Comparison of ENCODE assay signal across 8 cellular contexts in the genomic region with DNA sequence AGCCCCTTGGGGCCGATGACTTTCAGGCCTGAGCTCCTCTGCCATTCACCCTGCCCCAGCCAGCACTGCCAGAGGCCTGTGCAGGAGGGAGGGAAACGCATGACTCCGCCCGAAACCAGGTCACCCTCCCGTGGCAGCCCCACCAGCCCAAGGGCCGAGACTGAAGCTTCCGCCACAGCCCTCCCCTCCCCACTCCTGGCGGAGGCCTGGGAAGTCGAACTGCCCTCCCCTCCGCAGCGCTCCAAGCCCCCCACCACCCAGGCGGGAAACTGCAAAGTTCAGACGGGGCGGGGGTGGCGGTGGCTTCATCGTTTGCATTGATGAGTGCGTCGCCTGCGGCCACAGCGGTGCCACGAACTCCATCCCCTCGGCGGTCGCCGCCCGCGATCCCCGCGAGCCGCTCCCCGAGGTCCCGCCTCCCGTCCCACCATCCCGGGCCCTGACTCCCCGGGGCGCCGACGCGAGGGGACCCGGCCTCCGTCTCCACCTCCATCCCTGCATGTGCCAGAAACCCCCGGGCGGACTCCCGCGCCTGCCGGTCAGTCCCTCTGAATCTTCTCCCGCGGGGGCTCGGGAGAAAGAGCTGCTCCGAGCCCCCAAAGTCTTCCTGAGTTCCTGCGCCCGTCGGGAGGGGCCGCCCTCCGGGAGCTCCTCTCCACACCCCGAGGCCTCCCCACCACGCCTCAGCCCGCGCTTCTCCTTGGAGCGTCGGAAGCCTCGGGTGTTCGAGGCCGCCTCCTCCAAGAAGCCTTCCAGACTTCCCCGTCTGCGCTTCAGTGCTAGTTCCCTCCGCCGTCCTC. TPM values are rescaled to one million over a fixed set of nuclear protein-coding genes. Genes with fewer than 3 reads are reported as not detected.
DNase-seq lines count a peak whose midpoint lies in the region; ATAC-seq, FAIRE-seq and TF ChIP-seq lines count a peak whose summit lies in the region.

No MANE protein-coding gene starts in this region.

- no peak overlapping the region for H3K27ac Mint-ChIP-seq in activated CD4-positive, alpha-beta memory T cell treated with anti-CD3 and anti-CD28 coated beads, Interleukin-2, amount 10 ng/mL, durations not matched to agents 7 days and 5 days

- peaks cover 7% of the 10 kb centered on the region for H3K9me3 Mint-ChIP-seq in activated CD4-positive, alpha-beta memory T cell treated with anti-CD3 and anti-CD28 coated beads, Interleukin-2, amount 10 ng/mL, durations not matched to agents 7 days and 5 days

- H3K36me3 Mint-ChIP-seq in activated CD4-positive, alpha-beta memory T cell treated with anti-CD3 and anti-CD28 coated beads, Interleukin-2, amount 10 ng/mL, durations not matched to agents 7 days and 5 days (ENCODE audit: low read depth) = no peaks in the 10 kb centered on the region

- peak overlapping the region; percentile 67 for H3K4me3 Mint-ChIP-seq in activated CD4-positive, alpha-beta memory T cell treated with anti-CD3 and anti-CD28 coated beads, Interleukin-2, amount 10 ng/mL, durations not matched to agents 7 days and 5 days

- H3K9me3 ChIP-seq in A673 (ENCODE audit: low read depth, low read length, poor library complexity, severe bottlenecking) (no peaks in the 10 kb centered on the region), right atrium auricular region (no peaks in the 10 kb centered on the region), small intestine (ENCODE audit: control insufficient read depth, low read depth) (no peaks in the 10 kb centered on the region)

- FAIRE-seq in small intestine (lab: Jason Lieb, UNC) = no peak

- no peak for TF ChIP-seq CTCF in A673 (conservative IDR thresholded peaks at IDR 0.05; ENCODE audit: low read depth, low read length)
- no peak for TF ChIP-seq CTCF in GM13976 (IDR thresholded peaks at IDR 0.05; ENCODE audit: borderline replicate concordance, control extremely low read depth, extremely low read depth, insufficient read depth, missing control alignments)
- TF ChIP-seq CTCF in right atrium auricular region (IDR thresholded peaks at IDR 0.05) = no peak

- CTCF ChIA-PET in A673 (lab: Charles Lee) = interaction anchor here (0.6 to 1.4 kb wide), 6 partner anchors 10 to 420 kb away, joined by 3 to 4 read pairs (median 3); no protein-coding TSS in a partner anchor
- CTCF ChIA-PET in activated CD4-positive, alpha-beta memory T cell treated with anti-CD3 and anti-CD28 coated beads, Interleukin-2, amount 10 ng/mL, durations not matched to agents 7 days and 5 days (lab: Charles Lee) = interaction anchor here (0.8 to 4.9 kb wide), 15 partner anchors 8 to 273 kb away, joined by 3 to 58 read pairs (median 3); partner anchors contain the start of gene SENP5

- H3K27ac ChIP-seq in A673 (ENCODE audit: low read depth, low read length, poor library complexity, severe bottlenecking) (peak overlapping the region; percentile 50), right atrium auricular region (peak overlapping the region; percentile 87 to 94), small intestine (ENCODE audit: low read depth in 1 of 2, low read length in 1 of 2) (peak overlapping the region in 1 of 2 donors; percentile 21)

- peak overlapping the region; percentile 69 for H3K4me3 ChIP-seq in A673 (ENCODE audit: low read depth, low read length, poor library complexity, severe bottlenecking)
- peak overlapping the region; percentile 42 to 61 for H3K4me3 ChIP-seq in right atrium auricular region
- H3K4me3 ChIP-seq in small intestine (ENCODE audit: low read depth in 1 of 2, low read length in 2 of 2) = peak overlapping the region; percentile 24 to 53

- 2 to 5% (median 4%) methylated on average over 51 to 68 of the region's 68 CpGs for WGBS in small intestine, 3 donors

- H3K36me3 ChIP-seq in A673 (ENCODE audit: insufficient read depth, low read length, poor library complexity, severe bottlenecking) = no peaks in the 10 kb centered on the region
- H3K36me3 ChIP-seq in right atrium auricular region = no peaks in the 10 kb centered on the region
- no peaks in the 10 kb centered on the region for H3K36me3 ChIP-seq in small intestine (ENCODE audit: control insufficient read depth in 2 of 2, insufficient read depth in 2 of 2, low read length in 2 of 2)

- BruUV-seq in A673 (replicated peaks; lab: Mats Ljungman, UMichigan) = no TSS peak

- H3K27me3 ChIP-seq in A673 (replicated peaks; ENCODE audit: insufficient read depth, low read depth, low read length, poor library complexity) = no peaks in the 10 kb centered on the region
- H3K27me3 ChIP-seq in right atrium auricular region = no peaks in the 10 kb centered on the region
- H3K27me3 ChIP-seq in small intestine (ENCODE audit: control insufficient read depth in 2 of 2, insufficient read depth in 2 of 2, low read length in 2 of 2) = no peaks in the 10 kb centered on the region

- intact Hi-C loops in A673 (cut with micrococcal nuclease; ENCODE audit: unreplicated experiment) = no loop called here

- peaks cover 27% of the 10 kb centered on the region for H3K4me1 Mint-ChIP-seq in activated CD4-positive, alpha-beta memory T cell treated with anti-CD3 and anti-CD28 coated beads, Interleukin-2, amount 10 ng/mL, durations not matched to agents 7 days and 5 days

- peaks cover 5% of the 10 kb centered on the region for H3K27me3 Mint-ChIP-seq in activated CD4-positive, alpha-beta memory T cell treated with anti-CD3 and anti-CD28 coated beads, Interleukin-2, amount 10 ng/mL, durations not matched to agents 7 days and 5 days

- peak; percentile 17 for ATAC-seq in HG03159 (IDR thresholded peaks at IDR 0.05; ENCODE audit: unreplicated experiment)

- in situ Hi-C loops in GM13976 (cut with MboI; ENCODE audit: low sequenced_read_pairs, unreplicated experiment) = no loop called here

- DNase-seq in A673 (ENCODE audit: low spot score) (peak; percentile 37), GM13976 (ENCODE audit: low spot score) (peak; percentile 75), right atrium auricular region (ENCODE audit: low spot score) (peak; percentile 59), small intestine (peak; percentile 13), HPDE6-E6E7 (ENCODE audit: extremely low spot score) (no peak), activated gamma-delta T cell (lab: John Stamatoyannopoulos, UW) (no peak)
- no peak for DNase-seq in activated CD4-positive, alpha-beta memory T cell treated with anti-CD3 and anti-CD28 coated beads, Interleukin-2, amount 10 ng/mL, durations not matched to agents 7 days and 5 days

- POLR2A ChIA-PET in A673 (lab: Charles Lee; ENCODE audit: low non-redundant PET) = no interaction called here
- POLR2A ChIA-PET in activated CD4-positive, alpha-beta memory T cell treated with anti-CD3 and anti-CD28 coated beads, Interleukin-2, amount 10 ng/mL, durations not matched to agents 7 days and 5 days (lab: Charles Lee) = interaction anchor here (1.0 to 3.6 kb wide), 4 partner anchors 10 to 762 kb away, joined by 3 to 21 read pairs (median 4); partner anchors contain the start of genes LRCH3 and SENP5

- peaks cover 5% of the 10 kb centered on the region for H3K4me1 ChIP-seq in A673 (ENCODE audit: insufficient read depth, low read length, poor library complexity, severe bottlenecking)
- peaks cover 0 to 38% of the 10 kb centered on the region in 2 donors for H3K4me1 ChIP-seq in right atrium auricular region
- H3K4me1 ChIP-seq in small intestine (ENCODE audit: control insufficient read depth in 2 of 2, insufficient read depth in 1 of 2, low read depth in 1 of 2, low read length in 1 of 2) = peaks cover 0 to 3% of the 10 kb centered on the region in 2 donors

RNA-seq across cellular contexts. Expression of gene MELTF, which starts 0.7 kb away (rescaled TPM):
- total RNA-seq in A673 (2021) = 2.6 and 4.3 TPM in 2 replicates
- total RNA-seq in activated CD4-positive, alpha-beta memory T cell treated with anti-CD3 and anti-CD28 coated beads, Interleukin-2, amount 10 ng/mL, durations not matched to agents 7 days and 5 days = 1 to 10 TPM; 5.1 to 6.1 TPM
- 1 to 10 TPM; 3.1 to 6.7 TPM for total RNA-seq in right atrium auricular region
- 1 to 10 TPM; 6.5 to 9.8 (median 7.0) TPM for polyA plus RNA-seq in small intestine

Comparison
In these comparisons a context has a peak if more than half of its experiments do, and no peak if none do; other contexts are left out.
1. DNase-seq: peak in A673 (single experiment), GM13976 (single experiment), right atrium auricular region (single experiment) and small intestine (single experiment); none in activated CD4-positive, alpha-beta memory T cell treated with anti-CD3 and anti-CD28 coated beads, Interleukin-2, amount 10 ng/mL, durations not matched to agents 7 days and 5 days (single experiment), HPDE6-E6E7 (single experiment) and activated gamma-delta T cell (single experiment).
2. Peak in every context shown above with its lines, with median percentiles within 50 percentile points of each other: H3K4me3 ChIP-seq.